In genomic region chr10:5658871-5659618, GRCh38 we compare ENCODE assay signal across 11 cellular contexts. TPM values are rescaled to one million over a fixed set of nuclear protein-coding genes. Genes with fewer than 3 reads are reported as not detected.
A peak's percentile ranks its signal among the peaks of the same experiment; 100 is the strongest.
DNase-seq lines count a peak whose midpoint lies in the region; ATAC-seq and TF ChIP-seq lines count a peak whose summit lies in the region.
"Had no signal": no experiment of that assay in that cellular context is flagged by ENCODE, and none has a peak within 500 bp of the region (broad histone marks: within the 10 kb centered on the region; RNA-seq: fewer than 3 reads in every experiment).

No MANE protein-coding gene starts in this region.

- CTCF ChIA-PET in RWPE1 (lab: Yijun Ruan, JAX) = interaction anchor here (0.6 kb wide), 1 partner anchor 35 kb away, joined by 4 read pairs; no protein-coding TSS in a partner anchor

- H3K4me3 Mint-ChIP-seq in GM23338 = peak overlapping the region; percentile 48

- 79 to 92% (median 90%) methylated on average over 19 to 20 of the region's 20 CpGs for WGBS in spleen, 5 donors

- TF ChIP-seq POLR2A in spleen (IDR thresholded peaks at IDR 0.05) = no peak

- peaks cover 16% of the 10 kb centered on the region for H3K4me1 ChIP-seq in GM23338 (ENCODE audit: insufficient read depth)
- peaks cover 0 to 19% of the 10 kb centered on the region in 2 donors for H3K4me1 ChIP-seq in left lung
- peaks cover 7 to 70% (median 18%) of the 10 kb centered on the region in 6 donors for H3K4me1 ChIP-seq in spleen

- H3K79me2 ChIP-seq in GM23338 (replicated peaks; ENCODE audit: insufficient read depth) = peaks cover 49% of the 10 kb centered on the region

- H3K36me3 Mint-ChIP-seq in GM23338 (ENCODE audit: low read depth) = no peaks in the 10 kb centered on the region; the same call in 2 of the 3 replicates

- peak overlapping the region; percentile 65 for H3K4me2 ChIP-seq in GM23338

- peaks cover 59% of the 10 kb centered on the region for H3K4me1 Mint-ChIP-seq in GM23338

- H3K27me3 ChIP-seq in GM23338 (ENCODE audit: insufficient read depth) (no peaks in the 10 kb centered on the region), left lung (no peaks in the 10 kb centered on the region), spleen (replicated peaks in 1 of 7) (no peaks in the 10 kb centered on the region)

- ATAC-seq in GM23338 = peak; percentile 63
- ATAC-seq in left lung = peak; percentile 35

- H3K9me3 Mint-ChIP-seq in GM23338 = no peaks in the 10 kb centered on the region

- no peak overlapping the region for H3K27ac ChIP-seq in GM23338 (ENCODE audit: low read depth)
- peak overlapping the region; percentile 45 for H3K27ac ChIP-seq in RWPE1
- no peak overlapping the region for H3K27ac ChIP-seq in left lung
- no peak overlapping the region for H3K27ac ChIP-seq in spleen

- no peaks in the 10 kb centered on the region for H3K36me3 ChIP-seq in GM23338 (ENCODE audit: insufficient read depth)
- no peaks in the 10 kb centered on the region for H3K36me3 ChIP-seq in left lung
- no peaks in the 10 kb centered on the region for H3K36me3 ChIP-seq in spleen

- H4K20me1 ChIP-seq in GM23338 (replicated peaks; ENCODE audit: insufficient read depth) = peaks cover 11% of the 10 kb centered on the region

- no peak for TF ChIP-seq CTCF in GM23338 (conservative IDR thresholded peaks at IDR 0.05; ENCODE audit: low read depth in 2 of 2)
- TF ChIP-seq CTCF in RWPE1 (conservative IDR thresholded peaks at IDR 0.05; ENCODE audit: low read depth) = no peak
- no peak for TF ChIP-seq CTCF in left lung (IDR thresholded peaks at IDR 0.05)
- no peak for TF ChIP-seq CTCF in spleen (IDR thresholded peaks at IDR 0.05 in 8 of 11, conservative IDR thresholded peaks at IDR 0.05 in 3 of 11)

- no peaks in the 10 kb centered on the region for H3K9me2 ChIP-seq in GM23338 (ENCODE audit: insufficient read depth)

- DNase-seq in GM23338 (ENCODE audit: low spot score) (peak; percentile 55), RWPE1 (ENCODE audit: low spot score) (no peak), left lung (no peak), spleen (peak; percentile 36), posterior cingulate gyrus (no peak), DMS53 treated with DMSO at 0.1 percent for 48 hours (lab: John Stamatoyannopoulos, UW; ENCODE audit: unreplicated experiment) (no peak)
- DNase-seq in central memory CD4-positive, alpha-beta T cell = no peak
- DNase-seq: activated gamma-delta T cell, DND-41, NCI-H2227 treated with DMSO at 0.1 percent for 48 hours, SHP77 treated with DMSO at 0.1 percent for 48 hours had no signal

- H3K27ac Mint-ChIP-seq in GM23338 = peak overlapping the region; percentile 19; the same call in 1 of the 2 replicates

- H3K9me3 ChIP-seq in left lung = no peaks in the 10 kb centered on the region
- H3K9me3 ChIP-seq in spleen = no peaks in the 10 kb centered on the region

- peaks cover 25% of the 10 kb centered on the region for H3K27me3 Mint-ChIP-seq in GM23338 (ENCODE audit: insufficient read depth, low read depth, poor library complexity)

- POLR2A ChIA-PET in RWPE1 (lab: Yijun Ruan, JAX; ENCODE audit: low non-redundant PET) = interaction anchor here (0.6 kb wide), 1 partner anchor 213 kb away, joined by 3 read pairs; no protein-coding TSS in a partner anchor

- no peaks in the 10 kb centered on the region for H3F3A ChIP-seq in GM23338 (replicated peaks; ENCODE audit: low read depth)

- no peak overlapping the region for H2AFZ ChIP-seq in GM23338

- intact Hi-C loops in left lung (cut with DNase I) (no loop called here), spleen (cut with DNase I; ENCODE audit: low total_unique reads) (no loop called here), posterior cingulate gyrus (cut with DNase I) (no loop called here)

- peak overlapping the region; percentile 34; the same call in 1 of the 2 replicates for H3K4me3 ChIP-seq in GM23338
- no peak overlapping the region for H3K4me3 ChIP-seq in left lung
- H3K4me3 ChIP-seq in spleen = no peak overlapping the region

TF ChIP-seq in GM23338, 12 proteins besides CTCF, POLR2A, EP300 and RAD21:
- TF ChIP-seq NANOG (IDR thresholded peaks at IDR 0.05; ENCODE audit: borderline replicate concordance) (no peak), JUNB (IDR thresholded peaks at IDR 0.05; ENCODE audit: unreplicated experiment) (no peak), ZNF114 (CRISPR knock-in tag; IDR thresholded peaks at IDR 0.05) (no peak), CREB1 (CRISPR knock-in tag; IDR thresholded peaks at IDR 0.05; ENCODE audit: low read depth) (no peak)
- TF ChIP-seq, protein P1, sequence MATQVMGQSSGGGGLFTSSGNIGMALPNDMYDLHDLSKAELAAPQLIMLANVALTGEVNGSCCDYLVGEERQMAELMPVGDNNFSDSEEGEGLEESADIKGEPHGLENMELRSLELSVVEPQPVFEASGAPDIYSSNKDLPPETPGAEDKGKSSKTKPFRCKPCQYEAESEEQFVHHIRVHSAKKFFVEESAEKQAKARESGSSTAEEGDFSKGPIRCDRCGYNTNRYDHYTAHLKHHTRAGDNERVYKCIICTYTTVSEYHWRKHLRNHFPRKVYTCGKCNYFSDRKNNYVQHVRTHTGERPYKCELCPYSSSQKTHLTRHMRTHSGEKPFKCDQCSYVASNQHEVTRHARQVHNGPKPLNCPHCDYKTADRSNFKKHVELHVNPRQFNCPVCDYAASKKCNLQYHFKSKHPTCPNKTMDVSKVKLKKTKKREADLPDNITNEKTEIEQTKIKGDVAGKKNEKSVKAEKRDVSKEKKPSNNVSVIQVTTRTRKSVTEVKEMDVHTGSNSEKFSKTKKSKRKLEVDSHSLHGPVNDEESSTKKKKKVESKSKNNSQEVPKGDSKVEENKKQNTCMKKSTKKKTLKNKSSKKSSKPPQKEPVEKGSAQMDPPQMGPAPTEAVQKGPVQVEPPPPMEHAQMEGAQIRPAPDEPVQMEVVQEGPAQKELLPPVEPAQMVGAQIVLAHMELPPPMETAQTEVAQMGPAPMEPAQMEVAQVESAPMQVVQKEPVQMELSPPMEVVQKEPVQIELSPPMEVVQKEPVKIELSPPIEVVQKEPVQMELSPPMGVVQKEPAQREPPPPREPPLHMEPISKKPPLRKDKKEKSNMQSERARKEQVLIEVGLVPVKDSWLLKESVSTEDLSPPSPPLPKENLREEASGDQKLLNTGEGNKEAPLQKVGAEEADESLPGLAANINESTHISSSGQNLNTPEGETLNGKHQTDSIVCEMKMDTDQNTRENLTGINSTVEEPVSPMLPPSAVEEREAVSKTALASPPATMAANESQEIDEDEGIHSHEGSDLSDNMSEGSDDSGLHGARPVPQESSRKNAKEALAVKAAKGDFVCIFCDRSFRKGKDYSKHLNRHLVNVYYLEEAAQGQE (IDR thresholded peaks at IDR 0.05; ENCODE audit: unreplicated experiment) = no peak

RNA-seq across cellular contexts. Expression of gene ASB13, which starts 7.3 kb away (rescaled TPM):
- 16.5 and 20.2 TPM in 2 replicates for total RNA-seq in GM23338 (2014; rRNA removed; shearing (Covaris generic))
- polyA plus RNA-seq in GM23338 (2016; fragmentation: Nextera tagmentation; extraction: Ambion mirVana) = 11.3 and 11.6 TPM in 2 replicates
- 10 to 100 TPM; 12.9 to 19.6 TPM for total RNA-seq in left lung
- total RNA-seq in spleen = 10 to 100 TPM; 17.0 to 29.6 (median 21.6) TPM
- 10 to 100 TPM; 17.7 to 25.4 (median 25.1) TPM for polyA plus RNA-seq in spleen

RNA-seq across cellular contexts. Expression of gene TASOR2, which starts 25.6 kb away (rescaled TPM):
- total RNA-seq in GM23338 (2014; rRNA removed; shearing (Covaris generic)) = 62.9 and 110 TPM in 2 replicates
- polyA plus RNA-seq in GM23338 (2016; fragmentation: Nextera tagmentation; extraction: Ambion mirVana) (40.9 and 45.2 TPM in 2 replicates), spleen (10 to 100 TPM in 2 of 3 donors, 1 to 10 TPM in 1; 9.5 to 11.3 (median 10.1) TPM)
- total RNA-seq in left lung (10 to 100 TPM; 54.1 to 66.5 TPM), spleen (10 to 100 TPM; 58.3 to 87.9 (median 72.6) TPM)

Comparison
In these comparisons a context has a peak if more than half of its experiments do, and no peak if none do; other contexts are left out.
1. DNase-seq: peak in GM23338 (single experiment) and spleen (single experiment); none in RWPE1 (single experiment), left lung (0 of 2), posterior cingulate gyrus (0 of 10), DMS53 treated with DMSO at 0.1 percent for 48 hours (single experiment) and central memory CD4-positive, alpha-beta T cell (single experiment).